ENCODE assay signal across 11 cellular contexts in genomic region chr3:186946756-186947375, GRCh38. TPM values are rescaled to one million over a fixed set of nuclear protein-coding genes. Genes with fewer than 3 reads are reported as not detected.
DNase-seq lines count a peak whose midpoint lies in the region; ATAC-seq, FAIRE-seq and TF ChIP-seq lines count a peak whose summit lies in the region.
"Had no signal": no experiment of that assay in that cellular context is flagged by ENCODE, and none has a peak within 500 bp of the region (broad histone marks: within the 10 kb centered on the region; RNA-seq: fewer than 3 reads in every experiment).

No MANE protein-coding gene starts in this region.

- CTCF ChIA-PET in activated CD4-positive, alpha-beta memory T cell treated with anti-CD3 and anti-CD28 coated beads, Interleukin-2, amount 10 ng/mL, durations not matched to agents 7 days and 5 days (lab: Charles Lee) = interaction anchor here (1.0 kb wide), 1 partner anchor 97 kb away, joined by 4 read pairs; no protein-coding TSS in a partner anchor
- CTCF ChIA-PET in activated CD4-positive, alpha-beta memory T cell treated with anti-CD3 and anti-CD28 coated beads for 36 hours (lab: Charles Lee) = interaction anchor here (1.9 kb wide), 1 partner anchor 97 kb away, joined by 11 read pairs; no protein-coding TSS in a partner anchor

- ATAC-seq in GM21381 (IDR thresholded peaks at IDR 0.05; ENCODE audit: unreplicated experiment) = peak; percentile 84
- peak; percentile 87 for ATAC-seq in HG03442 (IDR thresholded peaks at IDR 0.05; ENCODE audit: unreplicated experiment)
- ATAC-seq: PC-3 had no signal

- H3K36me3 Mint-ChIP-seq in activated CD4-positive, alpha-beta memory T cell treated with anti-CD3 and anti-CD28 coated beads, Interleukin-2, amount 10 ng/mL, durations not matched to agents 7 days and 5 days (ENCODE audit: low read depth) = peaks cover 84% of the 10 kb centered on the region
- peaks cover 57% of the 10 kb centered on the region for H3K36me3 Mint-ChIP-seq in activated CD4-positive, alpha-beta memory T cell treated with anti-CD3 and anti-CD28 coated beads for 36 hours
- H3K36me3 Mint-ChIP-seq in nephron (ENCODE audit: low read depth) = peaks cover 62% of the 10 kb centered on the region

- POLR2A ChIA-PET in activated CD4-positive, alpha-beta memory T cell treated with anti-CD3 and anti-CD28 coated beads, Interleukin-2, amount 10 ng/mL, durations not matched to agents 7 days and 5 days (lab: Charles Lee) = interaction anchor here (1.1 to 2.2 kb wide), 2 partner anchors 15 to 79 kb away, joined by 3 to 12 read pairs; no protein-coding TSS in a partner anchor
- POLR2A ChIA-PET in activated CD4-positive, alpha-beta memory T cell treated with anti-CD3 and anti-CD28 coated beads for 36 hours (lab: Charles Lee) = no interaction called here

- no peak for TF ChIP-seq POLR2A in H54 (IDR thresholded peaks at IDR 0.05; ENCODE audit: low read depth, low read length)

- H3K9me3 Mint-ChIP-seq in activated CD4-positive, alpha-beta memory T cell treated with anti-CD3 and anti-CD28 coated beads, Interleukin-2, amount 10 ng/mL, durations not matched to agents 7 days and 5 days = peaks cover 4% of the 10 kb centered on the region
- H3K9me3 Mint-ChIP-seq in activated CD4-positive, alpha-beta memory T cell treated with anti-CD3 and anti-CD28 coated beads for 36 hours = peaks cover 5% of the 10 kb centered on the region
- peaks cover 3% of the 10 kb centered on the region for H3K9me3 Mint-ChIP-seq in nephron

- H3K4me1 Mint-ChIP-seq in activated CD4-positive, alpha-beta memory T cell treated with anti-CD3 and anti-CD28 coated beads, Interleukin-2, amount 10 ng/mL, durations not matched to agents 7 days and 5 days = peaks cover 41% of the 10 kb centered on the region
- peaks cover 57% of the 10 kb centered on the region for H3K4me1 Mint-ChIP-seq in activated CD4-positive, alpha-beta memory T cell treated with anti-CD3 and anti-CD28 coated beads for 36 hours (ENCODE audit: low read depth)
- peaks cover 8% of the 10 kb centered on the region for H3K4me1 Mint-ChIP-seq in nephron

- peak overlapping the region; percentile 18 for H3K27ac Mint-ChIP-seq in activated CD4-positive, alpha-beta memory T cell treated with anti-CD3 and anti-CD28 coated beads, Interleukin-2, amount 10 ng/mL, durations not matched to agents 7 days and 5 days
- H3K27ac Mint-ChIP-seq in activated CD4-positive, alpha-beta memory T cell treated with anti-CD3 and anti-CD28 coated beads for 36 hours = no peak overlapping the region
- peak overlapping the region in 2 of 3 experiments; percentile 28 to 69 for H3K27ac Mint-ChIP-seq in nephron

- no peak for FAIRE-seq in H54 (lab: Jason Lieb, UNC)

- intact Hi-C loops in activated CD4-positive, alpha-beta memory T cell treated with anti-CD3 and anti-CD28 coated beads for 36 hours (cut with micrococcal nuclease) = no loop called here

- no peaks in the 10 kb centered on the region for H3K27me3 Mint-ChIP-seq in activated CD4-positive, alpha-beta memory T cell treated with anti-CD3 and anti-CD28 coated beads, Interleukin-2, amount 10 ng/mL, durations not matched to agents 7 days and 5 days
- H3K27me3 Mint-ChIP-seq in activated CD4-positive, alpha-beta memory T cell treated with anti-CD3 and anti-CD28 coated beads for 36 hours = no peaks in the 10 kb centered on the region
- H3K27me3 Mint-ChIP-seq in nephron (ENCODE audit: low read depth) = no peaks in the 10 kb centered on the region

- H3K4me3 Mint-ChIP-seq in activated CD4-positive, alpha-beta memory T cell treated with anti-CD3 and anti-CD28 coated beads, Interleukin-2, amount 10 ng/mL, durations not matched to agents 7 days and 5 days = no peak overlapping the region
- no peak overlapping the region for H3K4me3 Mint-ChIP-seq in activated CD4-positive, alpha-beta memory T cell treated with anti-CD3 and anti-CD28 coated beads for 36 hours
- H3K4me3 Mint-ChIP-seq in nephron = no peak overlapping the region

- DNase-seq in activated CD4-positive, alpha-beta memory T cell treated with anti-CD3 and anti-CD28 coated beads, Interleukin-2, amount 10 ng/mL, durations not matched to agents 7 days and 5 days = no peak
- DNase-seq in activated CD4-positive, alpha-beta memory T cell treated with anti-CD3 and anti-CD28 coated beads for 36 hours = no peak
- DNase-seq in NCI-H2029 treated with DMSO at 0.1 percent for 48 hours (lab: John Stamatoyannopoulos, UW) (no peak), H54 (ENCODE audit: insufficient read length, low spot score) (no peak), GM19240 (ENCODE audit: insufficient read length, low spot score) (no peak)
- DNase-seq: activated naive CD4-positive, alpha-beta T cell; MG63; PC-3 had no signal

- TF ChIP-seq CTCF in nephron (IDR thresholded peaks at IDR 0.05; ENCODE audit: unreplicated experiment in 3 of 3) = no peak

RNA-seq across cellular contexts. Expression of gene ST6GAL1, which starts 16.5 kb away (rescaled TPM):
- 100 to 1,000 TPM; 116 to 128 TPM for total RNA-seq in activated CD4-positive, alpha-beta memory T cell treated with anti-CD3 and anti-CD28 coated beads, Interleukin-2, amount 10 ng/mL, durations not matched to agents 7 days and 5 days
- 100 to 1,000 TPM in 1 of 2 experiments, 10 to 100 TPM in 1; 99.9 to 113 TPM for total RNA-seq in activated CD4-positive, alpha-beta memory T cell treated with anti-CD3 and anti-CD28 coated beads for 36 hours
